9 cellular contexts compared by ENCODE assay signal in genomic region chr2:72934683-72935610, GRCh38. TPM values are rescaled to one million over a fixed set of nuclear protein-coding genes. Genes with fewer than 3 reads are reported as not detected.
DNase-seq lines count a peak whose midpoint lies in the region; ATAC-seq and TF ChIP-seq lines count a peak whose summit lies in the region.
"Had no signal": no experiment of that assay in that cellular context is flagged by ENCODE, and none has a peak within 500 bp of the region (broad histone marks: within the 10 kb centered on the region; RNA-seq: fewer than 3 reads in every experiment).

No MANE protein-coding gene starts in this region.

- H2AFZ ChIP-seq in osteoblast (ENCODE audit: low read length) = no peak overlapping the region

- intact Hi-C loops in thyroid gland (cut with DNase I) = no loop called here

- H3K4me3 ChIP-seq in osteoblast (ENCODE audit: insufficient read depth, low read length) (no peak overlapping the region), thyroid gland (replicated peaks in 1 of 3) (no peak overlapping the region)
- H3K4me3 ChIP-seq: SJSA1 had no signal

- ATAC-seq in HG02763 (IDR thresholded peaks at IDR 0.05; ENCODE audit: unreplicated experiment) = peak; percentile 58
- no peak for ATAC-seq in T-helper 17 cell

- TF ChIP-seq POLR2A in thyroid gland (IDR thresholded peaks at IDR 0.05) = no peak

- H3K9me3 ChIP-seq in T-helper 17 cell (ENCODE audit: control insufficient read depth, low read length, poor library complexity, severe bottlenecking) (no peaks in the 10 kb centered on the region), osteoblast (ENCODE audit: low read depth, low read length) (no peaks in the 10 kb centered on the region), thyroid gland (no peaks in the 10 kb centered on the region)
- H3K9me3 ChIP-seq: SJSA1 had no signal

- peaks cover 7% of the 10 kb centered on the region for H3K27me3 ChIP-seq in osteoblast (ENCODE audit: insufficient read depth, low read length)
- no peaks in the 10 kb centered on the region for H3K27me3 ChIP-seq in thyroid gland

- peak overlapping the region; percentile 83 for H3K27ac Mint-ChIP-seq in T-helper 17 cell

- H3K4me2 ChIP-seq in osteoblast (ENCODE audit: insufficient read depth, low read length) = no peak overlapping the region

- no peaks in the 10 kb centered on the region for H3K36me3 ChIP-seq in osteoblast (ENCODE audit: insufficient read depth, low read length)
- H3K36me3 ChIP-seq in thyroid gland = no peaks in the 10 kb centered on the region
- H3K36me3 ChIP-seq: SJSA1 had no signal

- peaks cover 19% of the 10 kb centered on the region for H3K4me1 ChIP-seq in osteoblast (ENCODE audit: insufficient read depth, low read length)
- H3K4me1 ChIP-seq in thyroid gland = no peaks in the 10 kb centered on the region
- H3K4me1 ChIP-seq: SJSA1 had no signal

- peaks cover 9% of the 10 kb centered on the region for H3K36me3 Mint-ChIP-seq in T-helper 17 cell (ENCODE audit: low read depth)

- DNase-seq in NCI-H1105 treated with DMSO at 0.1 percent for 48 hours (lab: John Stamatoyannopoulos, UW) (peak; percentile 4), NCI-H1105 (lab: John Stamatoyannopoulos, UW) (no peak), T-helper 17 cell (no peak), osteoblast (ENCODE audit: insufficient read length, low spot score, missing footprints) (no peak), amniotic stem cell (lab: John Stamatoyannopoulos, UW) (no peak), thyroid gland (no peak)
- DNase-seq in activated CD8-positive, alpha-beta memory T cell treated with anti-CD3 and anti-CD28 coated beads, Interleukin-2, amount 50 U/mL, for 4 hours = no peak

- peaks cover 9% of the 10 kb centered on the region for H3K4me1 Mint-ChIP-seq in T-helper 17 cell

- H3K27me3 Mint-ChIP-seq in T-helper 17 cell = peaks cover 47% of the 10 kb centered on the region

- no peaks in the 10 kb centered on the region for H4K20me1 ChIP-seq in osteoblast (ENCODE audit: insufficient read depth, low read length)

- H3K79me2 ChIP-seq in osteoblast (ENCODE audit: insufficient read depth, low read length) = no peaks in the 10 kb centered on the region

- TF ChIP-seq CTCF in osteoblast (IDR thresholded peaks at IDR 0.05; ENCODE audit: extremely low read depth, low read depth, low read length) (peak; percentile 23), thyroid gland (IDR thresholded peaks at IDR 0.05) (peak in 3 of 6 experiments; percentile 13 to 21 (median 17))

- 84 to 86% methylated on average over 14 of the region's 14 CpGs for WGBS in thyroid gland, 2 donors

- H3K27ac ChIP-seq in osteoblast (ENCODE audit: low read depth, low read length) (no peak overlapping the region), thyroid gland (no peak overlapping the region)
- H3K27ac ChIP-seq: SJSA1 had no signal

- no peak overlapping the region for H3K4me3 Mint-ChIP-seq in T-helper 17 cell

RNA-seq across cellular contexts. Expression of gene EMX1, which starts 17.6 kb away (rescaled TPM):
- total RNA-seq in T-helper 17 cell (not detected), osteoblast (not detected in 2 replicates), thyroid gland (under 1 TPM in 1 of 4 donors, not detected in 3; 0.22 TPM)
- total RNA-seq: SJSA1 had no signal

RNA-seq across cellular contexts. Expression of gene SPR, which starts 47.7 kb away (rescaled TPM):
- total RNA-seq in T-helper 17 cell = 1 to 10 TPM in 1 of 2 donors, under 1 TPM in 1; 0.60 to 1.1 TPM
- 17.0 and 19.2 TPM in 2 replicates for total RNA-seq in osteoblast
- 10 to 100 TPM; 29.4 to 83.0 (median 55.9) TPM for total RNA-seq in thyroid gland
